Comparison of ENCODE assay signal across 8 cellular contexts in genomic region chr22:19607198-19608113, GRCh38.
DNase-seq lines count a peak whose midpoint lies in the region; ATAC-seq and TF ChIP-seq lines count a peak whose summit lies in the region.

No MANE protein-coding gene starts in this region.

- H3K4me1 ChIP-seq in effector memory CD4-positive, alpha-beta T cell (ENCODE audit: control insufficient read depth, insufficient read depth, low read length, poor library complexity, severe bottlenecking) = peaks cover 13% of the 10 kb centered on the region
- no peaks in the 10 kb centered on the region for H3K4me1 ChIP-seq in colonic mucosa

- no peaks in the 10 kb centered on the region for H3K9me3 Mint-ChIP-seq in T-helper 2 cell treated with Interferon-gamma antibody and Interleukin-4, amounts not matched to agents 5 μg/mL and 100 μg/mL, for 36 hours

- intact Hi-C loops in colonic mucosa (cut with DNase I) = no loop called here

- H3K4me3 Mint-ChIP-seq in T-helper 2 cell treated with Interferon-gamma antibody and Interleukin-4, amounts not matched to agents 5 μg/mL and 100 μg/mL, for 36 hours = peak overlapping the region; percentile 30

- DNase-seq in NCI-H1092 treated with DMSO at 0.1 percent for 48 hours (lab: John Stamatoyannopoulos, UW) (peak; percentile 75), NCI-H1930 (lab: John Stamatoyannopoulos, UW) (no peak), SW 1271 (lab: John Stamatoyannopoulos, UW) (no peak), colonic mucosa (no peak)
- peak; percentile 44 for DNase-seq in T-helper 2 cell treated with Interferon-gamma antibody and Interleukin-4, amounts not matched to agents 5 μg/mL and 100 μg/mL, for 36 hours (ENCODE audit: low spot score)
- DNase-seq in effector memory CD4-positive, alpha-beta T cell = no peak
- peak; percentile 40 for DNase-seq in stimulated activated CD4-positive, alpha-beta T cell treated with anti-CD3 and anti-CD28 coated beads, Interleukin-4, amount 100 ng/mL, for 1 hour

- H3K9me3 ChIP-seq in effector memory CD4-positive, alpha-beta T cell (ENCODE audit: control insufficient read depth, low read length) = no peaks in the 10 kb centered on the region
- H3K9me3 ChIP-seq in colonic mucosa = no peaks in the 10 kb centered on the region

- H3K9ac ChIP-seq in colonic mucosa (ENCODE audit: low read depth in 2 of 2, low read length in 2 of 2) = no peak overlapping the region

- peak overlapping the region; percentile 16 for H3K4me3 ChIP-seq in effector memory CD4-positive, alpha-beta T cell (ENCODE audit: insufficient read depth, low read depth, low read length, poor library complexity, severe bottlenecking)
- no peak overlapping the region for H3K4me3 ChIP-seq in colonic mucosa

- TF ChIP-seq CTCF in colonic mucosa (IDR thresholded peaks at IDR 0.05) = no peak

- no peaks in the 10 kb centered on the region for H3K27me3 Mint-ChIP-seq in T-helper 2 cell treated with Interferon-gamma antibody and Interleukin-4, amounts not matched to agents 5 μg/mL and 100 μg/mL, for 36 hours (ENCODE audit: low read depth)

- H3K36me3 ChIP-seq in effector memory CD4-positive, alpha-beta T cell (ENCODE audit: control insufficient read depth, insufficient read depth, low read length) = no peaks in the 10 kb centered on the region
- H3K36me3 ChIP-seq in colonic mucosa = no peaks in the 10 kb centered on the region

- H3K27ac Mint-ChIP-seq in T-helper 2 cell treated with Interferon-gamma antibody and Interleukin-4, amounts not matched to agents 5 μg/mL and 100 μg/mL, for 36 hours = peak overlapping the region; percentile 27

- H3K36me3 Mint-ChIP-seq in T-helper 2 cell treated with Interferon-gamma antibody and Interleukin-4, amounts not matched to agents 5 μg/mL and 100 μg/mL, for 36 hours (ENCODE audit: low read depth) = no peaks in the 10 kb centered on the region

- H3K4me1 Mint-ChIP-seq in T-helper 2 cell treated with Interferon-gamma antibody and Interleukin-4, amounts not matched to agents 5 μg/mL and 100 μg/mL, for 36 hours (ENCODE audit: low read depth) = peaks cover 25% of the 10 kb centered on the region

- no peaks in the 10 kb centered on the region for H3K27me3 ChIP-seq in effector memory CD4-positive, alpha-beta T cell (replicated peaks; ENCODE audit: control insufficient read depth, insufficient read depth, low read length, poor library complexity, severe bottlenecking)
- H3K27me3 ChIP-seq in colonic mucosa = peaks cover 4% of the 10 kb centered on the region

- peak overlapping the region; percentile 51 for H3K27ac ChIP-seq in effector memory CD4-positive, alpha-beta T cell (ENCODE audit: insufficient read depth, low read length, poor library complexity, severe bottlenecking)
- no peak overlapping the region for H3K27ac ChIP-seq in colonic mucosa

- no peak for ATAC-seq in HG03571 (IDR thresholded peaks at IDR 0.05; ENCODE audit: unreplicated experiment)

Comparison
In these comparisons a context has a peak if more than half of its experiments do, and no peak if none do; other contexts are left out.
1. DNase-seq: peak in NCI-H1092 treated with DMSO at 0.1 percent for 48 hours (single experiment), T-helper 2 cell treated with Interferon-gamma antibody and Interleukin-4, amounts not matched to agents 5 μg/mL and 100 μg/mL, for 36 hours (single experiment) and stimulated activated CD4-positive, alpha-beta T cell treated with anti-CD3 and anti-CD28 coated beads, Interleukin-4, amount 100 ng/mL, for 1 hour (single experiment); none in effector memory CD4-positive, alpha-beta T cell (0 of 3), NCI-H1930 (0 of 2), SW 1271 (0 of 2) and colonic mucosa (single experiment).